In genomic region chrX:55489315-55490009, GRCh38 we compare ENCODE assay signal across 8 cellular contexts. TPM values are rescaled to one million over a fixed set of nuclear protein-coding genes. Genes with fewer than 3 reads are reported as not detected.
DNase-seq lines count a peak whose midpoint lies in the region; ATAC-seq and TF ChIP-seq lines count a peak whose summit lies in the region.

Gene USP51 (minus strand): TSS chrX:55489848. CDS start chrX:55488939, 909 bp downstream.

- no peaks in the 10 kb centered on the region for H3K27me3 ChIP-seq in spleen (replicated peaks in 1 of 7)

- peak in 1 of 11 experiments; percentile 20 for TF ChIP-seq CTCF in spleen (IDR thresholded peaks at IDR 0.05 in 8 of 11, conservative IDR thresholded peaks at IDR 0.05 in 3 of 11)

- 0 to 38% (median 0%) methylated on average over 22 to 34 of the region's 34 CpGs for WGBS in spleen, 5 donors

- H3K27ac ChIP-seq in spleen: peak within 1 kb of the TSS; percentile 72 to 92 (median 90)

- H3K4me1 ChIP-seq in spleen: peaks cover 0 to 18% (median 7%) of the 10 kb centered on the region in 6 donors

- H3K4me3 ChIP-seq in spleen: peak within 1 kb of the TSS; percentile 49 to 84 (median 64)

- peak in 12 of 14 donors; percentile 24 to 72 (median 54) for DNase-seq in C1 segment of cervical spinal cord (lab: John Stamatoyannopoulos, UW)
- DNase-seq in cerebellar cortex (ENCODE audit: low spot score): peak; percentile 51
- peak; percentile 84 for DNase-seq in islet precursor cell
- DNase-seq in spleen: peak; percentile 82
- no peak for DNase-seq in HuH-7.5 (ENCODE audit: low spot score)

- intact Hi-C loops in spleen (cut with DNase I; ENCODE audit: low total_unique reads): no loop called here

- no peaks in the 10 kb centered on the region for H3K36me3 ChIP-seq in spleen

- TF ChIP-seq POLR2A in spleen (IDR thresholded peaks at IDR 0.05): no peak

- ATAC-seq in GM18907 (IDR thresholded peaks at IDR 0.05; ENCODE audit: unreplicated experiment) (peak; percentile 55), HG03139 (IDR thresholded peaks at IDR 0.05; ENCODE audit: unreplicated experiment) (peak; percentile 58), SK-N-SH treated with all-trans-retinoic acid at 6 μM for 48 hours (peak; percentile 69)

- H3K9me3 ChIP-seq in spleen: no peaks in the 10 kb centered on the region

TF ChIP-seq in SK-N-SH treated with all-trans-retinoic acid at 6 μM for 48 hours, 23 proteins besides CTCF, POLR2A, EP300 and RAD21:
- TF ChIP-seq TCF4 (CRISPR knock-in tag; IDR thresholded peaks at IDR 0.05; ENCODE audit: borderline replicate concordance) (no peak), TOX (CRISPR knock-in tag; IDR thresholded peaks at IDR 0.05; ENCODE audit: borderline replicate concordance) (no peak), ZFP30 (CRISPR knock-in tag; IDR thresholded peaks at IDR 0.05) (no peak), ESRRG (CRISPR knock-in tag; IDR thresholded peaks at IDR 0.05) (no peak), ZNF8 (CRISPR knock-in tag; IDR thresholded peaks at IDR 0.05) (no peak), GLIS3 (CRISPR knock-in tag; IDR thresholded peaks at IDR 0.05) (no peak), RARB (CRISPR knock-in tag; IDR thresholded peaks at IDR 0.05) (no peak), OSR1 (CRISPR knock-in tag; IDR thresholded peaks at IDR 0.05) (no peak), TSHZ2 (CRISPR knock-in tag; IDR thresholded peaks at IDR 0.05) (no peak), SNAI2 (CRISPR knock-in tag; IDR thresholded peaks at IDR 0.05) (no peak), CSDC2 (CRISPR knock-in tag; IDR thresholded peaks at IDR 0.05) (no peak), PPARA (CRISPR knock-in tag; IDR thresholded peaks at IDR 0.05; ENCODE audit: borderline replicate concordance) (no peak), POU6F1 (CRISPR knock-in tag; IDR thresholded peaks at IDR 0.05; ENCODE audit: borderline replicate concordance, low read depth) (no peak), PATZ1 (CRISPR knock-in tag; IDR thresholded peaks at IDR 0.05; ENCODE audit: borderline replicate concordance) (no peak), ZNF565 (CRISPR knock-in tag; conservative IDR thresholded peaks at IDR 0.05; ENCODE audit: low read depth) (no peak), ZFP3 (CRISPR knock-in tag; IDR thresholded peaks at IDR 0.05) (no peak), ZC3H10 (CRISPR knock-in tag; IDR thresholded peaks at IDR 0.05) (no peak), ISL1 (CRISPR knock-in tag; IDR thresholded peaks at IDR 0.05) (no peak)

RNA-seq across cellular contexts. Expression of gene USP51, which starts in this region (rescaled TPM):
- total RNA-seq in spleen: 1 to 10 TPM; 2.3 to 5.0 (median 2.5) TPM
- under 1 TPM; 0.46 to 0.70 (median 0.48) TPM for polyA plus RNA-seq in spleen
